ENCODE assay signal across 8 cellular contexts in genomic region chr3:39260957-39261356, GRCh38. TPM values are rescaled to one million over a fixed set of nuclear protein-coding genes. Genes with fewer than 3 reads are reported as not detected.
A peak's percentile ranks its signal among the peaks of the same experiment; 100 is the strongest.
DNase-seq lines count a peak whose midpoint lies in the region; ATAC-seq and TF ChIP-seq lines count a peak whose summit lies in the region.

No MANE protein-coding gene starts in this region.

- intact Hi-C loops in activated CD4-positive, alpha-beta T cell treated with anti-CD3 and anti-CD28 coated beads for 36 hours (cut with DNase I, micrococcal nuclease) = loop anchor here in 1 of 2 experiments (10.0 kb wide), 1 partner anchor 1096 kb away; the partner anchor contains the start of gene OXSR1
- intact Hi-C loops in PC-3 (cut with micrococcal nuclease) = loop anchor here (1.0 kb wide), 1 partner anchor 53 kb away; no protein-coding TSS in a partner anchor

- DNase-seq in activated CD4-positive, alpha-beta T cell treated with anti-CD3 and anti-CD28 coated beads for 36 hours = peak; percentile 76
- DNase-seq in activated CD4-positive, alpha-beta T cell treated with anti-CD3 and anti-CD28 coated beads for 1 hour = no peak
- DNase-seq in PC-3 (peak; percentile 92), globus pallidus (ENCODE audit: low spot score) (peak; percentile 65), progenitor cell of endocrine pancreas (ENCODE audit: low spot score, unreplicated experiment) (no peak), NCI-H2029 (lab: John Stamatoyannopoulos, UW) (no peak)
- peak; percentile 83 for DNase-seq in activated naive CD4-positive, alpha-beta T cell treated with anti-CD3 and anti-CD28 coated beads, Interleukin-2, amount 10 ng/mL, durations not matched to agents 7 days and 5 days

- no TSS peak for BruUV-seq in PC-3 (replicated peaks; lab: Mats Ljungman, UMichigan)

- H3K9ac ChIP-seq in PC-3 (ENCODE audit: low read length) = no peak overlapping the region

- peaks cover 67% of the 10 kb centered on the region for H3K27me3 ChIP-seq in PC-3 (ENCODE audit: low read length)

- H3K4me1 ChIP-seq in PC-3 (ENCODE audit: insufficient read depth, low read length) = peaks cover 13% of the 10 kb centered on the region; the same call in 1 of the 2 replicates

- H3K4me3 Mint-ChIP-seq in activated CD4-positive, alpha-beta T cell treated with anti-CD3 and anti-CD28 coated beads for 36 hours = no peak overlapping the region
- no peak overlapping the region for H3K4me3 Mint-ChIP-seq in activated naive CD4-positive, alpha-beta T cell treated with anti-CD3 and anti-CD28 coated beads, Interleukin-2, amount 10 ng/mL, durations not matched to agents 7 days and 5 days
- H3K4me3 Mint-ChIP-seq in progenitor cell of endocrine pancreas (ENCODE audit: low read depth) = no peak overlapping the region

- H3K27me3 Mint-ChIP-seq in activated CD4-positive, alpha-beta T cell treated with anti-CD3 and anti-CD28 coated beads for 36 hours = peaks cover 3% of the 10 kb centered on the region
- peaks cover 58% of the 10 kb centered on the region for H3K27me3 Mint-ChIP-seq in activated naive CD4-positive, alpha-beta T cell treated with anti-CD3 and anti-CD28 coated beads, Interleukin-2, amount 10 ng/mL, durations not matched to agents 7 days and 5 days
- H3K27me3 Mint-ChIP-seq in progenitor cell of endocrine pancreas = peaks cover 54% of the 10 kb centered on the region

- H3K27ac Mint-ChIP-seq in activated CD4-positive, alpha-beta T cell treated with anti-CD3 and anti-CD28 coated beads for 36 hours = no peak overlapping the region
- H3K27ac Mint-ChIP-seq in activated naive CD4-positive, alpha-beta T cell treated with anti-CD3 and anti-CD28 coated beads, Interleukin-2, amount 10 ng/mL, durations not matched to agents 7 days and 5 days = no peak overlapping the region
- no peak overlapping the region for H3K27ac Mint-ChIP-seq in progenitor cell of endocrine pancreas

- CTCF ChIA-PET in activated CD4-positive, alpha-beta T cell treated with anti-CD3 and anti-CD28 coated beads for 36 hours (lab: Charles Lee) = interaction anchor here (0.6 to 4.2 kb wide), 4 partner anchors 27 to 152 kb away, joined by 4 to 16 read pairs (median 10); partner anchors contain the start of gene XIRP1
- CTCF ChIA-PET in PC-3 (lab: Charles Lee) = no interaction called here
- CTCF ChIA-PET in activated naive CD4-positive, alpha-beta T cell treated with anti-CD3 and anti-CD28 coated beads, Interleukin-2, amount 10 ng/mL, durations not matched to agents 7 days and 5 days (lab: Charles Lee) = interaction anchor here (1.2 to 4.0 kb wide), 5 partner anchors 16 to 70 kb away, joined by 3 to 21 read pairs (median 13); partner anchors contain the start of gene XIRP1

- POLR2A ChIA-PET in activated CD4-positive, alpha-beta T cell treated with anti-CD3 and anti-CD28 coated beads for 36 hours (lab: Charles Lee) = no interaction called here
- POLR2A ChIA-PET in PC-3 (lab: Charles Lee; ENCODE audit: unreplicated experiment) = no interaction called here

- no peak overlapping the region for H3K4me2 ChIP-seq in PC-3 (ENCODE audit: low read length)

- no peaks in the 10 kb centered on the region for H3K9me3 Mint-ChIP-seq in activated CD4-positive, alpha-beta T cell treated with anti-CD3 and anti-CD28 coated beads for 36 hours (ENCODE audit: low read depth)
- H3K9me3 Mint-ChIP-seq in activated naive CD4-positive, alpha-beta T cell treated with anti-CD3 and anti-CD28 coated beads, Interleukin-2, amount 10 ng/mL, durations not matched to agents 7 days and 5 days = no peaks in the 10 kb centered on the region
- H3K9me3 Mint-ChIP-seq in progenitor cell of endocrine pancreas (ENCODE audit: low read depth) = no peaks in the 10 kb centered on the region

- no peak overlapping the region for H3K27ac ChIP-seq in PC-3 (ENCODE audit: low read length)

- H3K36me3 ChIP-seq in PC-3 (ENCODE audit: low read depth, low read length) = no peaks in the 10 kb centered on the region

- peaks cover 33% of the 10 kb centered on the region for H3K4me1 Mint-ChIP-seq in activated CD4-positive, alpha-beta T cell treated with anti-CD3 and anti-CD28 coated beads for 36 hours
- peaks cover 35% of the 10 kb centered on the region for H3K4me1 Mint-ChIP-seq in activated naive CD4-positive, alpha-beta T cell treated with anti-CD3 and anti-CD28 coated beads, Interleukin-2, amount 10 ng/mL, durations not matched to agents 7 days and 5 days
- no peaks in the 10 kb centered on the region for H3K4me1 Mint-ChIP-seq in progenitor cell of endocrine pancreas (ENCODE audit: low read depth)

- TF ChIP-seq CTCF in PC-3 (conservative IDR thresholded peaks at IDR 0.05; ENCODE audit: low read depth, low read length) = peak; percentile 63
- TF ChIP-seq CTCF in progenitor cell of endocrine pancreas (IDR thresholded peaks at IDR 0.05; ENCODE audit: unreplicated experiment) = peak; percentile 35

- no peaks in the 10 kb centered on the region for H3F3A ChIP-seq in PC-3 (ENCODE audit: low read length, unreplicated experiment)

- no peak overlapping the region for H2AFZ ChIP-seq in PC-3 (ENCODE audit: low read length)

- no peaks in the 10 kb centered on the region for H3K9me3 ChIP-seq in PC-3 (ENCODE audit: low read length)

- H4K20me1 ChIP-seq in PC-3 (ENCODE audit: low read length) = no peaks in the 10 kb centered on the region

- H3K4me3 ChIP-seq in PC-3 (ENCODE audit: low read length) = no peak overlapping the region

- peak; percentile 85 for ATAC-seq in activated CD4-positive, alpha-beta T cell treated with anti-CD3 and anti-CD28 coated beads for 36 hours
- ATAC-seq in HG02981 (IDR thresholded peaks at IDR 0.05; ENCODE audit: unreplicated experiment) = peak; percentile 82
- peak; percentile 99 for ATAC-seq in PC-3

- no peaks in the 10 kb centered on the region for H3K9me2 ChIP-seq in PC-3 (replicated peaks; ENCODE audit: low read length)

- H3K36me3 Mint-ChIP-seq in activated CD4-positive, alpha-beta T cell treated with anti-CD3 and anti-CD28 coated beads for 36 hours (ENCODE audit: low read depth) = no peaks in the 10 kb centered on the region
- H3K36me3 Mint-ChIP-seq in activated naive CD4-positive, alpha-beta T cell treated with anti-CD3 and anti-CD28 coated beads, Interleukin-2, amount 10 ng/mL, durations not matched to agents 7 days and 5 days = peaks cover 6% of the 10 kb centered on the region
- no peaks in the 10 kb centered on the region for H3K36me3 Mint-ChIP-seq in progenitor cell of endocrine pancreas (ENCODE audit: insufficient read depth)

- H3K79me2 ChIP-seq in PC-3 (ENCODE audit: low read length) = no peaks in the 10 kb centered on the region

RNA-seq across cellular contexts. Expression of gene CX3CR1, which starts 18.9 kb away (rescaled TPM):
- total RNA-seq in activated CD4-positive, alpha-beta T cell treated with anti-CD3 and anti-CD28 coated beads for 36 hours = under 1 TPM; 0.14 to 0.16 TPM
- not detected in 2 replicates for total RNA-seq in PC-3 (2014; rRNA removed)
- total RNA-seq in progenitor cell of endocrine pancreas = not detected in 2 replicates

Comparison
In these comparisons a context has a peak if more than half of its experiments do, and no peak if none do; other contexts are left out.
1. DNase-seq: peak in activated CD4-positive, alpha-beta T cell treated with anti-CD3 and anti-CD28 coated beads for 36 hours (single experiment), PC-3 (single experiment), activated naive CD4-positive, alpha-beta T cell treated with anti-CD3 and anti-CD28 coated beads, Interleukin-2, amount 10 ng/mL, durations not matched to agents 7 days and 5 days (single experiment) and globus pallidus (single experiment); none in activated CD4-positive, alpha-beta T cell treated with anti-CD3 and anti-CD28 coated beads for 1 hour (single experiment), progenitor cell of endocrine pancreas (single experiment) and NCI-H2029 (single experiment).
2. Peak in every context shown above with its lines, with median percentiles within 50 percentile points of each other: ATAC-seq.